Comparison of ENCODE assay signal across 16 cellular contexts in genomic region chr1:29281531-29281930, GRCh38.
"Had no signal": no experiment of that assay in that cellular context is flagged by ENCODE, and none has a peak within 500 bp of the region (broad histone marks: within the 10 kb centered on the region; RNA-seq: fewer than 3 reads in every experiment).

No MANE protein-coding gene starts in this region.

- H3K9me3 Mint-ChIP-seq: natural killer cell; stimulated activated naive CD8-positive, alpha-beta T cell treated with anti-CD3 and anti-CD28 coated beads, Interleukin-15, amount 100 ng/mL, for 72 hours had no signal

- H3K27ac ChIP-seq: coronary artery, gastrocnemius medialis, neutrophil, spleen, thoracic aorta had no signal

- H3K4me3 ChIP-seq: coronary artery, gastrocnemius medialis, mucosa of descending colon, spleen, thoracic aorta had no signal

- H3K9me3 ChIP-seq: gastrocnemius medialis, mucosa of descending colon, neutrophil, thoracic aorta had no signal

- ATAC-seq: gastrocnemius medialis; left lobe of liver; mucosa of descending colon; natural killer cell; sciatic nerve; stimulated activated naive B cell treated with anti-CD40 and anti-IgM and Interleukin-4, amounts not matched to agents 10 μg/mL and 1 μg/mL and 100 μg/mL, for 72 hours; stimulated activated naive CD8-positive, alpha-beta T cell treated with anti-CD3 and anti-CD28 coated beads, Interleukin-15, amount 100 ng/mL, for 72 hours had no signal

- H3K27me3 ChIP-seq: gastrocnemius medialis, neutrophil had no signal

- DNase-seq: effector CD4-positive, alpha-beta T cell; gastrocnemius medialis; mucosa of descending colon; natural killer cell; spleen; stimulated activated CD4-positive, alpha-beta T cell treated with anti-CD3 and anti-CD28 coated beads, Interleukin-15, amount 100 ng/mL, for 24 hours; stimulated activated CD4-positive, alpha-beta T cell treated with anti-CD3 and anti-CD28 coated beads, Interleukin-1b, Interleukin-23, amount 100 ng/mL, for 48 hours; stimulated activated CD4-positive, alpha-beta T cell treated with anti-CD3 and anti-CD28 coated beads, Interleukin-4, amount 100 ng/mL, for 24 hours; stimulated activated naive B cell treated with anti-CD40 and anti-IgM and Interleukin-4, amounts not matched to agents 10 μg/mL and 1 μg/mL and 100 μg/mL, for 72 hours; stimulated activated naive CD8-positive, alpha-beta T cell treated with anti-CD3 and anti-CD28 coated beads, Interleukin-15, amount 100 ng/mL, for 72 hours; trophoblast cell had no signal

- H3K27me3 Mint-ChIP-seq: stimulated activated naive CD8-positive, alpha-beta T cell treated with anti-CD3 and anti-CD28 coated beads, Interleukin-15, amount 100 ng/mL, for 72 hours had no signal

- H3K36me3 ChIP-seq: neutrophil, spleen had no signal

- H3K27ac Mint-ChIP-seq: natural killer cell; stimulated activated naive B cell treated with anti-CD40 and anti-IgM and Interleukin-4, amounts not matched to agents 10 μg/mL and 1 μg/mL and 100 μg/mL, for 72 hours; stimulated activated naive CD8-positive, alpha-beta T cell treated with anti-CD3 and anti-CD28 coated beads, Interleukin-15, amount 100 ng/mL, for 72 hours had no signal

- H3K4me3 Mint-ChIP-seq: natural killer cell; stimulated activated naive B cell treated with anti-CD40 and anti-IgM and Interleukin-4, amounts not matched to agents 10 μg/mL and 1 μg/mL and 100 μg/mL, for 72 hours; stimulated activated naive CD8-positive, alpha-beta T cell treated with anti-CD3 and anti-CD28 coated beads, Interleukin-15, amount 100 ng/mL, for 72 hours had no signal

- H3K4me1 ChIP-seq: gastrocnemius medialis had no signal

- H3K36me3 Mint-ChIP-seq: natural killer cell; stimulated activated naive B cell treated with anti-CD40 and anti-IgM and Interleukin-4, amounts not matched to agents 10 μg/mL and 1 μg/mL and 100 μg/mL, for 72 hours had no signal
